Comparison of ENCODE assay signal across 24 cellular contexts in genomic region chr7:118478931-118479330, GRCh38.
"Had no signal": no experiment of that assay in that cellular context is flagged by ENCODE, and none has a peak within 500 bp of the region (broad histone marks: within the 10 kb centered on the region; RNA-seq: fewer than 3 reads in every experiment).

No MANE protein-coding gene starts in this region.

- H3K36me3 Mint-ChIP-seq: activated naive CD4-positive, alpha-beta T cell treated with anti-CD3 and anti-CD28 coated beads, Interleukin-2, amount 50 U/mL, for 24 hours had no signal

- H3K4me3 Mint-ChIP-seq: activated CD8-positive, alpha-beta T cell treated with anti-CD3 and anti-CD28 coated beads, Interleukin-2, amount 10 ng/mL, durations not matched to agents 7 days and 5 days; activated naive CD4-positive, alpha-beta T cell treated with anti-CD3 and anti-CD28 coated beads, Interleukin-2, amount 50 U/mL, for 24 hours; activated T-cell treated with anti-CD3 and anti-CD28 coated beads, Interleukin-2, amount 50 U/mL, for 24 hours; activated T-helper 1 cell treated with anti-CD3 and anti-CD28 coated beads, Interleukin-12 subunit alpha, Interleukin-12 subunit beta, Interleukin-2, Interleukin-4 antibody, amounts not matched to agents 30 ng/mL and 10 ng/mL and 1 ng/mL, durations not matched to agents 14 hours and 24 hours and 36 hours; dendritic cell treated with granulocyte-macrophage colony-stimulating factor and Interleukin-4, amounts not matched to agents 40 ng/mL and 50 ng/mL, for 4 days; T-helper 17 cell; WTC11 had no signal

- H3K27me3 ChIP-seq: ascending aorta, body of pancreas had no signal

- H3K27ac Mint-ChIP-seq: activated CD8-positive, alpha-beta T cell treated with anti-CD3 and anti-CD28 coated beads, Interleukin-2, amount 10 ng/mL, durations not matched to agents 7 days and 5 days; activated naive CD4-positive, alpha-beta T cell treated with anti-CD3 and anti-CD28 coated beads, Interleukin-2, amount 50 U/mL, for 24 hours; activated T-cell treated with anti-CD3 and anti-CD28 coated beads, Interleukin-2, amount 50 U/mL, for 24 hours; activated T-helper 1 cell treated with anti-CD3 and anti-CD28 coated beads, Interleukin-12 subunit alpha, Interleukin-12 subunit beta, Interleukin-2, Interleukin-4 antibody, amounts not matched to agents 30 ng/mL and 10 ng/mL and 1 ng/mL, durations not matched to agents 14 hours and 24 hours and 36 hours; dendritic cell treated with granulocyte-macrophage colony-stimulating factor and Interleukin-4, amounts not matched to agents 40 ng/mL and 50 ng/mL, for 4 days; T-helper 17 cell; WTC11 had no signal

- H3K27ac ChIP-seq: ascending aorta, body of pancreas had no signal

- H3K27me3 Mint-ChIP-seq: activated naive CD4-positive, alpha-beta T cell treated with anti-CD3 and anti-CD28 coated beads, Interleukin-2, amount 50 U/mL, for 24 hours; activated T-cell treated with anti-CD3 and anti-CD28 coated beads, Interleukin-2, amount 50 U/mL, for 24 hours; dendritic cell treated with granulocyte-macrophage colony-stimulating factor and Interleukin-4, amounts not matched to agents 40 ng/mL and 50 ng/mL, for 4 days; T-helper 17 cell had no signal

- DNase-seq: activated CD4-positive, alpha-beta T cell treated with anti-CD3 and anti-CD28 coated beads for 48 hours; activated CD4-positive, alpha-beta T cell treated with anti-CD3 and anti-CD28 coated beads, Interleukin-2, amount 50 U/mL, for 4 hours; activated CD4-positive, CD25-positive, alpha-beta regulatory T cell treated with anti-CD3 and anti-CD28 coated beads, Interleukin-2, amount 50 U/mL, for 72 hours; activated CD8-positive, alpha-beta T cell treated with anti-CD3 and anti-CD28 coated beads, Interleukin-2, amount 10 ng/mL, durations not matched to agents 7 days and 5 days; activated effector memory CD4-positive, alpha-beta T cell treated with Interleukin-2 at 50 U/mL for 16 hours; activated naive CD4-positive, alpha-beta T cell; activated T-cell treated with anti-CD3 and anti-CD28 coated beads, Interleukin-2, amount 50 U/mL, for 24 hours; amniotic stem cell; body of pancreas; central memory CD4-positive, alpha-beta T cell; MM.1S; NCI-H146; NCI-H2029; NCI-H226; NCI-H510A; NCI-H526 treated with DMSO at 0.1 percent for 48 hours; SIG-M5; T-helper 17 cell; T-helper 9 cell had no signal

- H3K4me1 Mint-ChIP-seq: activated naive CD4-positive, alpha-beta T cell treated with anti-CD3 and anti-CD28 coated beads, Interleukin-2, amount 50 U/mL, for 24 hours; T-helper 17 cell; WTC11 had no signal

- H3K36me3 ChIP-seq: ascending aorta had no signal

- H3K9me3 ChIP-seq: ascending aorta had no signal

- ATAC-seq: activated CD8-positive, alpha-beta T cell treated with anti-CD3 and anti-CD28 coated beads, Interleukin-2, amount 10 ng/mL, durations not matched to agents 7 days and 5 days; body of pancreas; T-helper 17 cell; WTC11 had no signal

- H3K4me1 ChIP-seq: ascending aorta, body of pancreas had no signal

- H3K4me3 ChIP-seq: ascending aorta, body of pancreas had no signal
